ENCODE assay signal across 8 cellular contexts in the genomic region with DNA sequence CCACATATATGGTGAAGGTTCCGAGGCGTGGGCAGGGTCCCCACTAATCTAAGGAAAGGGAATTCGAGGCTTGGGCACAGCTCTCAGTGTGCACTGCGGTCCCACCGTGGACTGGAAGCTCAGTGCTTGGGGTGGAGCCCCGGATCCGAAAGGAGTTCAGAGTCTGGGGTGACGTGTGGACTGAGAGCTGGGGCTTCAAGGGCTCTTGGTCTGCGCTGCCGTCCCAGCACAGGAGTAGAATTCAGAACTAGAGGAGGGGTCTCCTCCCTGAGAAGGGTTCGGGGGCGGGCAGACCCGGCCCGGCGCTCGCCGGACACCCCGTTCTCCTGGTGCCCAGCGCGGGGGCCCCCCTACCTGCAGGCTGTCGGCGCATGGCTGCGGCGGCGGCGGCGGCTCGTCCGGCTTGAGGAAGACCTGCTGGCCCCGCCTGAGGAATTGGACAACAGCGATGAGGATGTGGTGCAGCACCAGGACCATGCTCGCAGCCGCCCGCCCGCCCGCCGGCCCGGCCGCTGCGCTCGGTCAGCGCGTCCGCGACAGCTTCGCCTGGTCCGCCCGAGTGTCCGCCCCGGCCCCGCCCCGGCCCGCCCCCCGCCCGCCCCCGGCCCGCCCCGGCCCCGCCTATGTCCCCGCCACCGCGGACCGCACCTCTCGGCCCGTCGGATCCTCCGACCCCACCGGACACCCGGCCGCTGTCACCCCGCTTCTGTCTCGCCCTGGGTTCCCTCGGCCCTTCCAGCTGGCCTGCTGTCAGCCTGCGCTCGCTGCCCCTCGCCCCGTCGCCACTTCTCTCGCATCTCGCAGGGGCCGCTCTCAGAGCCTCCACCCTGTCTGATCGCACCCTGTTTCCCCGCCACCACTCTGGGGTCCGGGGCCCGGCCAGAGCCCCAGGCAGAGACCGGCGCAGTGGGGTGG. TPM values are rescaled to one million over a fixed set of nuclear protein-coding genes. Genes with fewer than 3 reads are reported as not detected.
A peak's percentile ranks its signal among the peaks of the same experiment; 100 is the strongest.
DNase-seq lines count a peak whose midpoint lies in the region; ATAC-seq, FAIRE-seq and TF ChIP-seq lines count a peak whose summit lies in the region.

No MANE protein-coding gene starts in this region.

- H3K36me3 Mint-ChIP-seq in CD14-positive monocyte = no peaks in the 10 kb centered on the region
- no peaks in the 10 kb centered on the region for H3K36me3 Mint-ChIP-seq in activated T-cell treated with anti-CD3 and anti-CD28 coated beads, Interleukin-2, amount 50 U/mL, for 24 hours (ENCODE audit: low read depth)

- peaks cover 32 to 42% (median 33%) of the 10 kb centered on the region in 3 donors for H3K27me3 Mint-ChIP-seq in CD14-positive monocyte (ENCODE audit: low read depth in 3 of 3)
- peaks cover 5% of the 10 kb centered on the region for H3K27me3 Mint-ChIP-seq in activated T-cell treated with anti-CD3 and anti-CD28 coated beads, Interleukin-2, amount 50 U/mL, for 24 hours

- intact Hi-C loops in CD14-positive monocyte (cut with micrococcal nuclease) = loop anchor here (2.0 to 5.0 kb wide), 3 partner anchors 55 to 171 kb away; no protein-coding TSS in a partner anchor

- no peak for FAIRE-seq in frontal cortex (lab: Jason Lieb, UNC)

- H3K27ac Mint-ChIP-seq in CD14-positive monocyte = peak overlapping the region in 3 of 7 donors; percentile 28 to 42 (median 33)
- no peak overlapping the region for H3K27ac Mint-ChIP-seq in activated T-cell treated with anti-CD3 and anti-CD28 coated beads, Interleukin-2, amount 50 U/mL, for 24 hours

- peaks cover 6% of the 10 kb centered on the region for H3K4me1 Mint-ChIP-seq in CD14-positive monocyte
- H3K4me1 Mint-ChIP-seq in activated T-cell treated with anti-CD3 and anti-CD28 coated beads, Interleukin-2, amount 50 U/mL, for 24 hours (ENCODE audit: low read depth) = no peaks in the 10 kb centered on the region

- peak overlapping the region; percentile 70 to 84 for H3K4me3 Mint-ChIP-seq in CD14-positive monocyte
- peak overlapping the region; percentile 62 for H3K4me3 Mint-ChIP-seq in activated T-cell treated with anti-CD3 and anti-CD28 coated beads, Interleukin-2, amount 50 U/mL, for 24 hours

- H3K9me3 Mint-ChIP-seq in CD14-positive monocyte = peaks cover 0 to 4% (median 0%) of the 10 kb centered on the region in 7 donors
- no peaks in the 10 kb centered on the region for H3K9me3 Mint-ChIP-seq in activated T-cell treated with anti-CD3 and anti-CD28 coated beads, Interleukin-2, amount 50 U/mL, for 24 hours

- TF ChIP-seq CTCF in CD14-positive monocyte (IDR thresholded peaks at IDR 0.05) (no peak), omental fat pad (IDR thresholded peaks at IDR 0.05) (no peak)

- ATAC-seq in HG03432 (IDR thresholded peaks at IDR 0.05; ENCODE audit: unreplicated experiment) (peak; percentile 16), omental fat pad (ENCODE audit: low FRiP score) (peak; percentile 46), HG03097 (IDR thresholded peaks at IDR 0.05; ENCODE audit: low FRiP score, unreplicated experiment) (no peak)

- DNase-seq in CD14-positive monocyte (ENCODE audit: low spot score) (no peak), frontal cortex (ENCODE audit: low spot score in 2 of 2) (peak; percentile 82 to 88), omental fat pad (ENCODE audit: low spot score) (no peak), globus pallidus (ENCODE audit: low spot score) (no peak), OCI-M1 (lab: John Stamatoyannopoulos, UW) (no peak)
- peak; percentile 55 for DNase-seq in activated T-cell treated with anti-CD3 and anti-CD28 coated beads, Interleukin-2, amount 50 U/mL, for 24 hours

RNA-seq across cellular contexts. Expression of a gene that starts 32.1 kb away (rescaled TPM):
- polyA plus RNA-seq in CD14-positive monocyte = under 1 TPM; 0.18 to 0.53 TPM
- total RNA-seq in frontal cortex (63.2 TPM), omental fat pad (100 to 1,000 TPM in 1 of 4 donors, 10 to 100 TPM in 3; 54.0 to 339 (median 84.6) TPM)

Comparison
In these comparisons a context has a peak if more than half of its experiments do, and no peak if none do; other contexts are left out.
1. DNase-seq: peak in activated T-cell treated with anti-CD3 and anti-CD28 coated beads, Interleukin-2, amount 50 U/mL, for 24 hours (single experiment) and frontal cortex (2 of 2); none in CD14-positive monocyte (single experiment), omental fat pad (single experiment), globus pallidus (single experiment) and OCI-M1 (single experiment).